In genomic region chr1:184354719-184355118, GRCh38 we compare ENCODE assay signal across 9 cellular contexts. TPM values are rescaled to one million over a fixed set of nuclear protein-coding genes. Genes with fewer than 3 reads are reported as not detected.
"Had no signal": no experiment of that assay in that cellular context is flagged by ENCODE, and none has a peak within 500 bp of the region (broad histone marks: within the 10 kb centered on the region; RNA-seq: fewer than 3 reads in every experiment).

No MANE protein-coding gene starts in this region.

- H3K27ac Mint-ChIP-seq: HFFc6, IgD-negative memory B cell had no signal

- H3K9ac ChIP-seq: GM23248 had no signal

- H3K36me3 ChIP-seq: HAP-1 had no signal

- H3K9me3 Mint-ChIP-seq: HFFc6, IgD-negative memory B cell had no signal

- H3K36me3 Mint-ChIP-seq: IgD-negative memory B cell had no signal

- H2AFZ ChIP-seq: GM23248 had no signal

- H3K27ac ChIP-seq: GM23248, HL-60 had no signal

- FAIRE-seq: HepG2 had no signal

- DNase-seq: GM23248, H7, HFFc6, KG1 had no signal

- H3K4me3 ChIP-seq: GM23248, HAP-1 had no signal

- H3K4me1 Mint-ChIP-seq: IgD-negative memory B cell had no signal

- H3K4me3 Mint-ChIP-seq: HFFc6, IgD-negative memory B cell had no signal

- H3K9me3 ChIP-seq: HAP-1 had no signal

- ATAC-seq: HCT116, HepG2 had no signal

RNA-seq across cellular contexts. Expression of gene C1orf21, which starts 32.1 kb away (rescaled TPM):
- total RNA-seq: HepG2 had no signal
- polyA plus RNA-seq: HepG2 had no signal
